Comparison of ENCODE assay signal across 8 cellular contexts in the genomic region with DNA sequence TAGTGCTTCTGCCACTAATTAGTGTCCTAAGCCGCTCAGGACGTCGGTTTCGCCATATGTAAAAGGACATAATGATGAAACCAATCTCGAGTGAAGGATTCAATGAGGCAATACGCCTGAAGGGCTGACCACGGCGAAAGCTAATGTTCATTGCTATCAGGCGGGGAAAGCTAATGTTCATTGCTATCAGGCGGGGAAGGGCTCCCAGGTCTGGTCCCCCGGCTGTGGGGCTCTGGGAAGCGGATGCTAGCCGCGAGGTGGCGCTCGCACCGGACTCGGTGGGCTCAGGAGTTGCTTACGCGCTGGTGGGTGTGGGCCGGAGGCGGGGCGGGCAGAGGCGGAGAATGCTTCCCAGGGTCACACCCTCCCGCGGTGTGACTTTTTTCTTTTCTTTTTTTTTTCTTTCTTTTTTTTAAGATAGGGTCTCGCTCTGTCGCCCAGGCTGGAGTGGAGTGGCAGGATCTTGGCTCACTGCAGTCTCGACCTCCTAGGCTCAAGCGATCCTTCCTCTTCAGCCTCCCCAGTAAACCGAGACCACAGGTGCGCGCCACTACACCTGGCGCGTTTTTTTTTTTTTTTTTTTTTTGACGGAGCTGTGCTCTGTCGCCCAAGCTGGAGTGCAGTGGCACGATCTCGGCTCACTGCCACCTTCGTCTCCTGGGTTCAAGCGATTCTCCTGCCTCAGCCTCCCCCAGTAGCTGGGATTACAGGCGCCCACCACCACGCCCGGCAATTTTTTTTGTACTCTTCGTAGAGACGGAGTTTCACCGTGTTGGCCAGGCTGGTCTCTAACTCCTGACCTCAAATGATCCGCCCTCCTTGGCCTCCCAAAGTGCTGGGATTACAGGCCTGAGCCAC. TPM values are rescaled to one million over a fixed set of nuclear protein-coding genes. Genes with fewer than 3 reads are reported as not detected.
DNase-seq lines count a peak whose midpoint lies in the region; ATAC-seq, FAIRE-seq and TF ChIP-seq lines count a peak whose summit lies in the region.

No MANE protein-coding gene starts in this region.

- no peak overlapping the region for H2AK5ac ChIP-seq in H1 (ENCODE audit: low read depth, low read length)

- H4K8ac ChIP-seq in H1 (ENCODE audit: extremely low read depth, insufficient read depth, low read length) = no peak overlapping the region

- H2BK15ac ChIP-seq in H1 (ENCODE audit: low read length) = no peak overlapping the region

- no peak overlapping the region for H2BK120ac ChIP-seq in H1 (replicated peaks; ENCODE audit: low read depth, low read length)

- no peak overlapping the region for H3K4ac ChIP-seq in H1 (replicated peaks; ENCODE audit: insufficient read length, low read depth, low read length)

- TF ChIP-seq CTCF in GM12864 (IDR thresholded peaks at IDR 0.05; ENCODE audit: low read depth, low read length, missing control alignments) = peak; percentile 79
- TF ChIP-seq CTCF in HL-60 (IDR thresholded peaks at IDR 0.05; ENCODE audit: insufficient read depth, low read length) = peak; percentile 49
- peak; percentile 84 to 93 (median 92) for TF ChIP-seq CTCF in H1 (IDR thresholded peaks at IDR 0.05; ENCODE audit: control extremely low read depth in 1 of 3, insufficient read depth in 1 of 3, low read depth in 1 of 3, low read length in 3 of 3)

- H3K27ac ChIP-seq in HL-60 (replicated peaks) (no peak overlapping the region), H1 (ENCODE audit: low read depth, low read length) (no peak overlapping the region)

- 3% methylated on average over 42 of the region's 48 CpGs; no CpG with 5 or more reads in 1 of the 2 experiments for WGBS in H1 (ENCODE audit: extremely low coverage in 1 of 2, insufficient coverage in 1 of 2, insufficient read length in 1 of 2, insufficient replicate concordance in 2 of 2, low coverage in 1 of 2, low lambda C conversion rate in 2 of 2, missing lambda C conversion rate in 1 of 2), 2 experiments

- TF ChIP-seq EP300 in H1 (IDR thresholded peaks at IDR 0.05; ENCODE audit: borderline replicate concordance in 1 of 2, low read depth in 2 of 2, low read length in 2 of 2) = no peak

- ATAC-seq in GM19455 (IDR thresholded peaks at IDR 0.05; ENCODE audit: unreplicated experiment) = no peak

- no peak overlapping the region for H3K9ac ChIP-seq in H1 (replicated peaks in 1 of 4; ENCODE audit: extremely low read depth in 1 of 4, low read depth in 3 of 4, low read length in 3 of 4)

- peaks cover 0 to 16% (median 9%) of the 10 kb centered on the region in 4 experiments; a peak in 5 of 7 replicates for H3K4me1 ChIP-seq in H1 (replicated peaks in 1 of 4; ENCODE audit: control insufficient read depth in 3 of 4, insufficient read depth in 4 of 4, low read length in 3 of 4)

- H3K4me3 ChIP-seq in GM12864 (ENCODE audit: low read depth, low read length) = no peak overlapping the region
- no peak overlapping the region for H3K4me3 ChIP-seq in HL-60 (replicated peaks; ENCODE audit: insufficient read depth, low read length)
- H3K4me3 ChIP-seq in H1 (ENCODE audit: extremely low read depth in 1 of 4, insufficient read depth in 2 of 4, low read depth in 3 of 4, low read length in 4 of 4) = peak overlapping the region in 2 of 4 experiments; percentile 14 to 55; a peak in 4 of 8 replicates

- peaks cover 2% of the 10 kb centered on the region; the same call in 1 of the 2 replicates for H3K23me2 ChIP-seq in H1 (ENCODE audit: low read depth, low read length)

- peak; percentile 45 to 63 for TF ChIP-seq RAD21 in H1 (IDR thresholded peaks at IDR 0.05 in 1 of 2, conservative IDR thresholded peaks at IDR 0.05 in 1 of 2; ENCODE audit: low read depth in 2 of 2, low read length in 2 of 2)

- H3K18ac ChIP-seq in H1 (ENCODE audit: extremely low read depth, low read length) = no peak overlapping the region

- CTCF ChIA-PET in H1 (lab: Charles Lee; ENCODE audit: partially characterized antibody) = interaction anchor here (0.5 to 31.4 kb wide), 35 partner anchors 9 to 328 kb away, joined by 3 to 719 read pairs (median 5); a partner anchor contains a TSS

- peak; percentile 39 for DNase-seq in GM12864 (ENCODE audit: low read depth)
- DNase-seq in HL-60 (ENCODE audit: low read depth in 1 of 2, low spot score in 1 of 2) = peak; percentile 53 to 80
- peak; percentile 67 for DNase-seq in NCI-H82 treated with DMSO at 0.1 percent for 48 hours (lab: John Stamatoyannopoulos, UW; ENCODE audit: unreplicated experiment)
- peak; percentile 72 to 85 (median 74) for DNase-seq in activated CD8-positive, alpha-beta memory T cell treated with anti-CD3 and anti-CD28 coated beads for 48 hours (ENCODE audit: low read depth in 2 of 3, low spot score in 2 of 3)
- peak; percentile 62 to 97 for DNase-seq in H1 (ENCODE audit: low read depth in 1 of 2, low spot score in 2 of 2)
- DNase-seq in mesenteric fat pad (ENCODE audit: low spot score) = peak; percentile 96
- DNase-seq in stimulated activated CD8-positive, alpha-beta memory T cell treated with anti-CD3 and anti-CD28 coated beads, Interleukin-15, amount 100 ng/mL, for 48 hours (ENCODE audit: low read depth in 2 of 2) = peak; percentile 81 to 83

- no peaks in the 10 kb centered on the region for H3K36me3 ChIP-seq in H1 (ENCODE audit: control insufficient read depth in 2 of 4, insufficient read depth in 4 of 4, low read length in 3 of 4)

- H3K56ac ChIP-seq in H1 (replicated peaks; ENCODE audit: insufficient read length, low read depth, low read length) = no peak overlapping the region

- H2BK20ac ChIP-seq in H1 (ENCODE audit: low read length) = no peak overlapping the region

- H3K79me1 ChIP-seq in H1 (ENCODE audit: low read depth, low read length) = no peaks in the 10 kb centered on the region

- no peaks in the 10 kb centered on the region for H3K9me3 ChIP-seq in H1 (ENCODE audit: insufficient read depth in 2 of 2, low read depth in 1 of 2, low read length in 1 of 2)

- no peak overlapping the region for H2AFZ ChIP-seq in H1 (ENCODE audit: low read length)

- no peak overlapping the region for H4K5ac ChIP-seq in H1 (ENCODE audit: insufficient read length, low read depth, low read length)

- H2BK12ac ChIP-seq in H1 (ENCODE audit: low read depth, low read length) = no peak overlapping the region

- no peak overlapping the region for H2BK5ac ChIP-seq in H1 (ENCODE audit: low read depth, low read length)

- POLR2A ChIA-PET in H1 (lab: Charles Lee; ENCODE audit: partially characterized antibody) = interaction anchor here (1.5 kb wide), 1 partner anchor 35 kb away, joined by 7 read pairs; no protein-coding TSS in a partner anchor

- TF ChIP-seq POLR2A in H1 (IDR thresholded peaks at IDR 0.05; ENCODE audit: control extremely low read depth in 1 of 2, low read depth in 2 of 2, low read length in 2 of 2) = no peak

- no peak overlapping the region for H4K91ac ChIP-seq in H1 (replicated peaks; ENCODE audit: insufficient read length, low read length)

- peaks cover 30% of the 10 kb centered on the region for H3K27me3 ChIP-seq in HL-60 (ENCODE audit: insufficient read depth, poor library complexity, severe bottlenecking)
- H3K27me3 ChIP-seq in H1 (replicated peaks in 1 of 4; ENCODE audit: control insufficient read depth in 3 of 4, extremely low read depth in 1 of 4, insufficient read depth in 3 of 4, low read length in 3 of 4) = peaks cover 8 to 54% (median 43%) of the 10 kb centered on the region in 4 experiments

- H3K4me2 ChIP-seq in H1 (ENCODE audit: insufficient read depth in 1 of 2, low read depth in 2 of 2, low read length in 2 of 2) = peak overlapping the region; percentile 37 to 76

- no peak overlapping the region for H3K14ac ChIP-seq in H1 (ENCODE audit: insufficient read length)

- no peaks in the 10 kb centered on the region for H4K20me1 ChIP-seq in H1 (replicated peaks in 1 of 2; ENCODE audit: control insufficient read depth in 1 of 2, insufficient read depth in 2 of 2, low read length in 2 of 2)

- no peak for FAIRE-seq in H1 (lab: Jason Lieb, UNC)

- H3K23ac ChIP-seq in H1 (ENCODE audit: insufficient read length) = no peak overlapping the region

- H3K79me2 ChIP-seq in H1 (ENCODE audit: control insufficient read depth in 1 of 2, insufficient read depth in 2 of 2, low read length in 2 of 2) = no peaks in the 10 kb centered on the region

RNA-seq across cellular contexts. Expression of a gene that starts 1.1 kb away (rescaled TPM):
- total RNA-seq in H1 (2021; fragmentation: NEBNext Ultra II Directional; extraction: Animal tissue kit (Norgen Biotek cat#: 25700)) = 0.71 and 0.82 TPM in 2 replicates
- polyA plus RNA-seq in H1 (2011; rRNA removed) = 0.63 and 0.77 TPM in 2 replicates
- polyA plus RNA-seq in H1 (2011; cell fraction: cytosol; rRNA removed) = 0.44 TPM
- polyA plus RNA-seq in H1 (2011; cell fraction: nucleus; rRNA removed) = 3.3 TPM
- polyA plus RNA-seq in H1 (2012, experiment 1 of 2) = 0.26 to 0.88 TPM (median 0.65 TPM) in 4 replicates
- 0.39 TPM for polyA plus RNA-seq in H1 (2012, experiment 2 of 2)
- 0.53 TPM for polyA plus RNA-seq in H1 (2013, experiment 1 of 2)
- 0.42 TPM for polyA plus RNA-seq in H1 (2013, experiment 2 of 2)
- 0.13 and 0.22 TPM in 2 replicates for polyA minus RNA-seq in H1 (2011; rRNA and poly(A)+ RNA removed)
- 0.37 TPM for polyA minus RNA-seq in H1 (2011; cell fraction: cytosol; rRNA and poly(A)+ RNA removed)
- polyA minus RNA-seq in H1 (2011; cell fraction: nucleus; rRNA and poly(A)+ RNA removed) = 1.5 TPM
- 17.7 TPM for total RNA-seq in mesenteric fat pad

RNA-seq across cellular contexts. Expression of a gene that starts 28.0 kb away (rescaled TPM):
- total RNA-seq in H1 (2021; fragmentation: NEBNext Ultra II Directional; extraction: Animal tissue kit (Norgen Biotek cat#: 25700)) = not detected in 2 replicates
- 0.05 and 0.16 TPM in 2 replicates for polyA plus RNA-seq in H1 (2011; rRNA removed)
- 0.27 TPM for polyA plus RNA-seq in H1 (2011; cell fraction: cytosol; rRNA removed)
- 0.46 TPM for polyA plus RNA-seq in H1 (2011; cell fraction: nucleus; rRNA removed)
- 0.12 to 0.59 TPM (median 0.31 TPM) in 4 replicates for polyA plus RNA-seq in H1 (2012, experiment 1 of 2)
- polyA plus RNA-seq in H1 (2012, experiment 2 of 2) = not detected
- 0.12 TPM for polyA plus RNA-seq in H1 (2013, experiment 1 of 2)
- 0.11 TPM for polyA plus RNA-seq in H1 (2013, experiment 2 of 2)
- 0.24 TPM in 1 of 2 replicates, not detected in the other for polyA minus RNA-seq in H1 (2011; rRNA and poly(A)+ RNA removed)
- not detected for polyA minus RNA-seq in H1 (2011; cell fraction: cytosol; rRNA and poly(A)+ RNA removed)
- polyA minus RNA-seq in H1 (2011; cell fraction: nucleus; rRNA and poly(A)+ RNA removed) = not detected
- 0.32 TPM for total RNA-seq in mesenteric fat pad

RNA-seq across cellular contexts. Expression of a gene that starts 31.8 kb away (rescaled TPM):
- total RNA-seq in H1 (2021; fragmentation: NEBNext Ultra II Directional; extraction: Animal tissue kit (Norgen Biotek cat#: 25700)) = 0.24 and 0.27 TPM in 2 replicates
- polyA plus RNA-seq in H1 (2011; rRNA removed) = 0.12 and 0.13 TPM in 2 replicates
- 0.06 TPM for polyA plus RNA-seq in H1 (2011; cell fraction: cytosol; rRNA removed)
- polyA plus RNA-seq in H1 (2011; cell fraction: nucleus; rRNA removed) = 0.74 TPM
- polyA plus RNA-seq in H1 (2012, experiment 1 of 2) = 0.05 to 0.15 TPM (median 0.13 TPM) in 3 of 4 replicates, not detected in the other
- polyA plus RNA-seq in H1 (2012, experiment 2 of 2) = 0.05 TPM
- polyA plus RNA-seq in H1 (2013, experiment 1 of 2) = 0.18 TPM
- polyA plus RNA-seq in H1 (2013, experiment 2 of 2) = 0.06 TPM
- 0.12 and 0.13 TPM in 2 replicates for polyA minus RNA-seq in H1 (2011; rRNA and poly(A)+ RNA removed)
- polyA minus RNA-seq in H1 (2011; cell fraction: cytosol; rRNA and poly(A)+ RNA removed) = not detected
- not detected for polyA minus RNA-seq in H1 (2011; cell fraction: nucleus; rRNA and poly(A)+ RNA removed)
- total RNA-seq in mesenteric fat pad = 1.8 TPM

RNA-seq across cellular contexts. Expression of a gene that starts 33.5 kb away (rescaled TPM):
- total RNA-seq in H1 (2021; fragmentation: NEBNext Ultra II Directional; extraction: Animal tissue kit (Norgen Biotek cat#: 25700)) = not detected in 2 replicates
- 0.02 TPM in 2 replicates for polyA plus RNA-seq in H1 (2011; rRNA removed)
- polyA plus RNA-seq in H1 (2011; cell fraction: cytosol; rRNA removed) = not detected
- 0.17 TPM for polyA plus RNA-seq in H1 (2011; cell fraction: nucleus; rRNA removed)
- 0.03 to 0.04 TPM in 2 of 4 replicates, not detected in the others for polyA plus RNA-seq in H1 (2012, experiment 1 of 2)
- 0.03 TPM for polyA plus RNA-seq in H1 (2012, experiment 2 of 2)
- polyA plus RNA-seq in H1 (2013, experiment 1 of 2) = not detected
- polyA plus RNA-seq in H1 (2013, experiment 2 of 2) = under 0.01 TPM
- 0.07 TPM in 1 of 2 replicates, not detected in the other for polyA minus RNA-seq in H1 (2011; rRNA and poly(A)+ RNA removed)
- polyA minus RNA-seq in H1 (2011; cell fraction: cytosol; rRNA and poly(A)+ RNA removed) = not detected
- polyA minus RNA-seq in H1 (2011; cell fraction: nucleus; rRNA and poly(A)+ RNA removed) = 0.10 TPM
- 0.10 TPM for total RNA-seq in mesenteric fat pad

Comparison
In these comparisons a context has a peak if more than half of its experiments do, and no peak if none do; other contexts are left out.
1. DNase-seq: peak in every context shown above with its lines; median percentile 96 in mesenteric fat pad; 82 in stimulated activated CD8-positive, alpha-beta memory T cell treated with anti-CD3 and anti-CD28 coated beads, Interleukin-15, amount 100 ng/mL, for 48 hours; 80 in H1; 74 in activated CD8-positive, alpha-beta memory T cell treated with anti-CD3 and anti-CD28 coated beads for 48 hours; 67 in NCI-H82 treated with DMSO at 0.1 percent for 48 hours; 66 in HL-60; 39 in GM12864.
2. RNA of a gene that starts 1.1 kb away (total RNA-seq): 17.7 TPM in mesenteric fat pad (single experiment); 0.71 to 0.82 TPM in H1; every median in the first group is over 10 times any median in the second.
3. Peak in every context shown above with its lines, with median percentiles within 50 percentile points of each other: CTCF ChIP-seq.